1 cellular context compared by ENCODE assay signal in the genomic region with DNA sequence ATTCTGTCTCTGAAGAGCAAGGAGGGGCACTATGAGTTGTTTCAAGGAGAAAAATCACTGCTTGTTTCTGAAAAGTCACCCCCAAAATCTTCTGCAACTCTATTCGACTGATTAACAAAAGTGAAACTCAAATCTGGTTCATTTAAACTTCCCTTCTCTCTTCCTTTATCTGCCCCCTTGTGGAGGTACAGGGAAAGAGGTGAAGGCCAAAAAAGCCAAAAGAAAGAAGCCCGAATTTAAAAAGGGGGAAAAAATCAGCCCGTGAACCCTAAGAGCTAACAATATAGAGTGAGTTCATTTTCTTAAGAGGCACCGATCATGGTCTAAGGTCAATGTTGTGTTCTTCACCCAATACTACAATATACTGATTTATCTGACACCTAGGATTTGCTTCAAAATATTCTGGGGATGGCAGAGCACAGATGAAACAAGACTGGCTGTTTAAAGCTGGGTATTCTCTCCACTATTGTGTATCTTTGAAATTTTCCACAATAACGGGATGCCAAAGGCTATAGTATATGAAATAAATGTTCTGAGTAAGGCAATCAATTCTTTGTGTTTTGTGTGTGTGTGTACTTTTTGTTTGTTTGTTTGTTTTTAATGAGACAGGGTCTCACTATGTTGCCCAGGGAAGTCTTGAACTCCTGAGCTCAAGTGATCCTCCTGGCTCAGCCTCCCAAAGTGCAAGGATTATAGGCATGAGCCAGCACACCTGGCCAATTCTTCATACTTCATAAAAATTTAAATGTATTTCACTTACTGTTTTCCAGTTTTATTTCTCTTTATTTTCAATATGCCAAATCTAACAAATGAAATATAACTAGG.
TF ChIP-seq lines count a peak whose summit lies in the region.

No MANE protein-coding gene starts in this region.

TF ChIP-seq in GM23338, 12 proteins besides CTCF, POLR2A, EP300 and RAD21 (continued from another document):
- TF ChIP-seq, protein P1, sequence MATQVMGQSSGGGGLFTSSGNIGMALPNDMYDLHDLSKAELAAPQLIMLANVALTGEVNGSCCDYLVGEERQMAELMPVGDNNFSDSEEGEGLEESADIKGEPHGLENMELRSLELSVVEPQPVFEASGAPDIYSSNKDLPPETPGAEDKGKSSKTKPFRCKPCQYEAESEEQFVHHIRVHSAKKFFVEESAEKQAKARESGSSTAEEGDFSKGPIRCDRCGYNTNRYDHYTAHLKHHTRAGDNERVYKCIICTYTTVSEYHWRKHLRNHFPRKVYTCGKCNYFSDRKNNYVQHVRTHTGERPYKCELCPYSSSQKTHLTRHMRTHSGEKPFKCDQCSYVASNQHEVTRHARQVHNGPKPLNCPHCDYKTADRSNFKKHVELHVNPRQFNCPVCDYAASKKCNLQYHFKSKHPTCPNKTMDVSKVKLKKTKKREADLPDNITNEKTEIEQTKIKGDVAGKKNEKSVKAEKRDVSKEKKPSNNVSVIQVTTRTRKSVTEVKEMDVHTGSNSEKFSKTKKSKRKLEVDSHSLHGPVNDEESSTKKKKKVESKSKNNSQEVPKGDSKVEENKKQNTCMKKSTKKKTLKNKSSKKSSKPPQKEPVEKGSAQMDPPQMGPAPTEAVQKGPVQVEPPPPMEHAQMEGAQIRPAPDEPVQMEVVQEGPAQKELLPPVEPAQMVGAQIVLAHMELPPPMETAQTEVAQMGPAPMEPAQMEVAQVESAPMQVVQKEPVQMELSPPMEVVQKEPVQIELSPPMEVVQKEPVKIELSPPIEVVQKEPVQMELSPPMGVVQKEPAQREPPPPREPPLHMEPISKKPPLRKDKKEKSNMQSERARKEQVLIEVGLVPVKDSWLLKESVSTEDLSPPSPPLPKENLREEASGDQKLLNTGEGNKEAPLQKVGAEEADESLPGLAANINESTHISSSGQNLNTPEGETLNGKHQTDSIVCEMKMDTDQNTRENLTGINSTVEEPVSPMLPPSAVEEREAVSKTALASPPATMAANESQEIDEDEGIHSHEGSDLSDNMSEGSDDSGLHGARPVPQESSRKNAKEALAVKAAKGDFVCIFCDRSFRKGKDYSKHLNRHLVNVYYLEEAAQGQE (IDR thresholded peaks at IDR 0.05; ENCODE audit: unreplicated experiment) = no peak
- TF ChIP-seq EZH2 (IDR thresholded peaks at IDR 0.05; ENCODE audit: low read depth, unreplicated experiment) (no peak), ZNF331 (CRISPR knock-in tag; IDR thresholded peaks at IDR 0.05; ENCODE audit: low read depth) (no peak), CREB1 (CRISPR knock-in tag; IDR thresholded peaks at IDR 0.05; ENCODE audit: low read depth) (no peak), NANOG (IDR thresholded peaks at IDR 0.05; ENCODE audit: borderline replicate concordance) (no peak), STAT1 (IDR thresholded peaks at IDR 0.05; ENCODE audit: unreplicated experiment) (no peak), ZNF114 (CRISPR knock-in tag; IDR thresholded peaks at IDR 0.05) (no peak)
- TF ChIP-seq, protein P2, sequence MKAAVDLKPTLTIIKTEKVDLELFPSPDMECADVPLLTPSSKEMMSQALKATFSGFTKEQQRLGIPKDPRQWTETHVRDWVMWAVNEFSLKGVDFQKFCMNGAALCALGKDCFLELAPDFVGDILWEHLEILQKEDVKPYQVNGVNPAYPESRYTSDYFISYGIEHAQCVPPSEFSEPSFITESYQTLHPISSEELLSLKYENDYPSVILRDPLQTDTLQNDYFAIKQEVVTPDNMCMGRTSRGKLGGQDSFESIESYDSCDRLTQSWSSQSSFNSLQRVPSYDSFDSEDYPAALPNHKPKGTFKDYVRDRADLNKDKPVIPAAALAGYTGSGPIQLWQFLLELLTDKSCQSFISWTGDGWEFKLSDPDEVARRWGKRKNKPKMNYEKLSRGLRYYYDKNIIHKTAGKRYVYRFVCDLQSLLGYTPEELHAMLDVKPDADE (IDR thresholded peaks at IDR 0.05) = no peak
